In genomic region chr2:87687550-87688270, GRCh38 we compare ENCODE assay signal across 8 cellular contexts.
A peak's percentile ranks its signal among the peaks of the same experiment; 100 is the strongest.
DNase-seq lines count a peak whose midpoint lies in the region; ATAC-seq and TF ChIP-seq lines count a peak whose summit lies in the region.
"Not testable (repeated sequence)": the region's sequence is repeated elsewhere in the genome, so short reads cannot be mapped to it uniquely, and the experiment has no call there.

No MANE protein-coding gene starts in this region.

- in situ Hi-C loops in IMR-90 (cut with MboI; ENCODE audit: low sequenced_read_pairs) = not testable (repeated sequence)

- TF ChIP-seq CTCF in AG10803 (conservative IDR thresholded peaks at IDR 0.05; ENCODE audit: low read length); IMR-90 (conservative IDR thresholded peaks at IDR 0.05; ENCODE audit: low read depth, low read length); foreskin fibroblast (IDR thresholded peaks at IDR 0.05; ENCODE audit: low read depth, low read length); spleen (IDR thresholded peaks at IDR 0.05 in 8 of 11, conservative IDR thresholded peaks at IDR 0.05 in 3 of 11): not testable (repeated sequence)

- H3K27ac Mint-ChIP-seq in memory B cell = peak overlapping the region; percentile 35

- H2AK5ac ChIP-seq in IMR-90 (ENCODE audit: low read depth, low read length) = not testable (repeated sequence)

- H3K4me1 Mint-ChIP-seq in memory B cell = not testable (repeated sequence)

- peak overlapping the region in 7 of 11 experiments; percentile 33 to 53 (median 39); a peak in 8 of 22 replicates for H3K4me2 ChIP-seq in BLaER1 treated with 17β-estradiol and CSF1 and Interleukin-3, amounts not matched to agents 10 nM and 100 nM
- H3K4me2 ChIP-seq in IMR-90 (ENCODE audit: low read depth, low read length) = not testable (repeated sequence)

- not testable (repeated sequence) for H3K79me1 ChIP-seq in IMR-90 (ENCODE audit: low read depth in 1 of 2, low read length in 2 of 2)

- not testable (repeated sequence) for H3K14ac ChIP-seq in IMR-90 (replicated peaks; ENCODE audit: low read depth, low read length)

- TF ChIP-seq RAD21 in IMR-90 (IDR thresholded peaks at IDR 0.05; ENCODE audit: low read length) = not testable (repeated sequence)

- H2AFZ ChIP-seq in IMR-90 (replicated peaks; ENCODE audit: low read length, poor library complexity) = not testable (repeated sequence)

- H3K4me1 ChIP-seq in BLaER1 treated with 17β-estradiol and CSF1 and Interleukin-3, amounts not matched to agents 10 nM and 100 nM = peaks cover 0 to 19% (median 0%) of the 10 kb centered on the region in 10 experiments; a peak in 7 of 20 replicates
- not testable (repeated sequence) for H3K4me1 ChIP-seq in IMR-90 (ENCODE audit: control insufficient read depth, insufficient read depth, low read length); spleen

- H3K56ac ChIP-seq in IMR-90 (ENCODE audit: extremely low read depth, insufficient read depth, low read length) = not testable (repeated sequence)

- not testable (repeated sequence) for H3K27me3 Mint-ChIP-seq in memory B cell

- H3K27me3 ChIP-seq in BLaER1 treated with 17β-estradiol and CSF1 and Interleukin-3, amounts not matched to agents 10 nM and 100 nM; IMR-90 (ENCODE audit: control insufficient read depth, insufficient read depth, low read length); spleen (replicated peaks in 1 of 7): not testable (repeated sequence)

- not testable (repeated sequence) for H3K9me1 ChIP-seq in IMR-90 (ENCODE audit: insufficient read depth, low read length)

- WGBS in IMR-90 (ENCODE audit: extremely low coverage in 2 of 2, insufficient read length in 1 of 2), 2 experiments = no CpG with 5 or more reads among the region's 7 CpGs
- WGBS in spleen, 5 donors = 46 to 90% (median 63%) methylated on average over 1 to 4 of the region's 7 CpGs

- H3K27ac ChIP-seq in BLaER1 treated with 17β-estradiol and CSF1 and Interleukin-3, amounts not matched to agents 10 nM and 100 nM; spleen: not testable (repeated sequence)
- H3K27ac ChIP-seq in IMR-90 (ENCODE audit: insufficient read depth, low read length) = peak overlapping the region; percentile 37; the same call in 1 of the 2 replicates

- not testable (repeated sequence) for H4K5ac ChIP-seq in IMR-90 (ENCODE audit: low read depth, low read length)

- peak; percentile 13 for DNase-seq in AG10803 (ENCODE audit: low read depth)
- peak; percentile 91 for DNase-seq in IMR-90
- peak; percentile 4 for DNase-seq in amniotic epithelial cell (ENCODE audit: low read depth)
- DNase-seq in fibroblast of gingiva (ENCODE audit: low read depth) = peak; percentile 57
- DNase-seq in foreskin fibroblast = peak; percentile 19 to 64
- not testable (repeated sequence) for DNase-seq in memory B cell (ENCODE audit: low spot score in 2 of 2)
- DNase-seq in spleen = peak; percentile 59

- not testable (repeated sequence) for H3K4me3 ChIP-seq in AG10803 (ENCODE audit: low read length); BLaER1 treated with 17β-estradiol and CSF1 and Interleukin-3, amounts not matched to agents 10 nM and 100 nM; IMR-90 (ENCODE audit: insufficient read depth, low read depth, low read length); foreskin fibroblast (ENCODE audit: low read depth in 1 of 2, low read length in 2 of 2); spleen

- H4K8ac ChIP-seq in IMR-90 (ENCODE audit: low read depth in 2 of 2, low read length in 2 of 2) = not testable (repeated sequence)

- H3K18ac ChIP-seq in IMR-90 (ENCODE audit: low read depth, low read length) = not testable (repeated sequence)

- BruUV-seq in IMR-90 (replicated peaks; lab: Mats Ljungman, UMichigan) = not testable (repeated sequence)

- ATAC-seq in IMR-90 (ENCODE audit: low read depth) = peak; percentile 86
- not testable (repeated sequence) for ATAC-seq in memory B cell (ENCODE audit: low read depth)

- not testable (repeated sequence) for H2AK9ac ChIP-seq in IMR-90 (replicated peaks; ENCODE audit: low read depth, low read length, poor library complexity)

- not testable (repeated sequence) for H4K91ac ChIP-seq in IMR-90 (ENCODE audit: insufficient read depth, low read depth, low read length)

- H3K4ac ChIP-seq in IMR-90 (ENCODE audit: low read depth, low read length) = not testable (repeated sequence)

- H4K20me1 ChIP-seq in BLaER1 treated with 17β-estradiol and CSF1 and Interleukin-3, amounts not matched to agents 10 nM and 100 nM; IMR-90 (ENCODE audit: insufficient read depth, low read length): not testable (repeated sequence)

- POLR2A ChIA-PET in IMR-90 (lab: Charles Lee; ENCODE audit: unreplicated experiment) = not testable (repeated sequence)

- H2BK5ac ChIP-seq in IMR-90 (ENCODE audit: low read depth, low read length, poor library complexity, severe bottlenecking) = not testable (repeated sequence)

- not testable (repeated sequence) for H2BK120ac ChIP-seq in IMR-90 (ENCODE audit: low read depth, low read length)

- not testable (repeated sequence) for TF ChIP-seq POLR2A in IMR-90 (IDR thresholded peaks at IDR 0.05; ENCODE audit: low read depth, low read length); spleen (IDR thresholded peaks at IDR 0.05)

- not testable (repeated sequence) for H3K9me3 Mint-ChIP-seq in memory B cell

- not testable (repeated sequence) for H3K36me3 Mint-ChIP-seq in memory B cell

- not testable (repeated sequence) for H2BK20ac ChIP-seq in IMR-90 (ENCODE audit: low read depth, low read length)

- not testable (repeated sequence) for H3K9ac ChIP-seq in BLaER1 treated with 17β-estradiol and CSF1 and Interleukin-3, amounts not matched to agents 10 nM and 100 nM; IMR-90 (ENCODE audit: low read depth, low read length)

- not testable (repeated sequence) for H3K23ac ChIP-seq in IMR-90 (ENCODE audit: low read depth, low read length)

- intact Hi-C loops in IMR-90 (cut with micrococcal nuclease); spleen (cut with DNase I; ENCODE audit: low total_unique reads): not testable (repeated sequence)

- not testable (repeated sequence) for H2BK15ac ChIP-seq in IMR-90 (ENCODE audit: low read depth, low read length)

- H3K36me3 ChIP-seq in BLaER1 treated with 17β-estradiol and CSF1 and Interleukin-3, amounts not matched to agents 10 nM and 100 nM; IMR-90 (ENCODE audit: control insufficient read depth, insufficient read depth, low read length); spleen: not testable (repeated sequence)

- dilution Hi-C loops in IMR-90 (cut with HindIII; ENCODE audit: low sequenced_read_pairs, unreplicated experiment) = not testable (repeated sequence)

- CTCF ChIA-PET in IMR-90 (lab: Yijun Ruan, JAX) = not testable (repeated sequence)

- peak overlapping the region; percentile 34 for H3K4me3 Mint-ChIP-seq in memory B cell

- H3K9me3 ChIP-seq in BLaER1 treated with 17β-estradiol and CSF1 and Interleukin-3, amounts not matched to agents 10 nM and 100 nM (replicated peaks in 1 of 11); IMR-90 (ENCODE audit: control insufficient read depth, insufficient read depth, low read length); spleen: not testable (repeated sequence)
